Comparison of ENCODE assay signal across 19 cellular contexts in the genomic region with DNA sequence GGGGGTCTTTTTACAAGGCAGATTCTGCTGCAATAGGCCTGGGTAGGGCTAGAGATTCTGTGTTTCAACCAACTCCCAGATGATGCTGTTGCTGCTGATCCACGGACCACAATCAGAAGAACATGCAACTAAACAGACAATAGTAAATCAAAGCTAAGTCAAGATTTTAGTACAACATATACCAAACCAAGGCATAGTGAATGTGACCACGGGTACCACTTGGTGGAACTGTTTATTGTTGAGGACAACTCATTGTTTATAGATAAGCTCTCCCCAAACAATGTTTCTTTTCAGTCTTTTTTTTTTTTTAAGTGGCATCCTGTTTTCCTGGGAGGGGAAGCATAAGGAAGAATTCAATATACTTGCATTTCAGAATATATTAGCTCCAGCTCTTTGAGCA.
"Had no signal": no experiment of that assay in that cellular context is flagged by ENCODE, and none has a peak within 500 bp of the region (broad histone marks: within the 10 kb centered on the region; RNA-seq: fewer than 3 reads in every experiment).

No MANE protein-coding gene starts in this region.

- H3K79me2 ChIP-seq: hepatocyte had no signal

- H3K36me3 ChIP-seq: breast epithelium, prostate gland, right atrium auricular region, tibial artery had no signal

- H3K4me3 ChIP-seq: breast epithelium, coronary artery, hepatocyte, prostate gland, right atrium auricular region, tibial artery had no signal

- DNase-seq: activated CD4-positive, alpha-beta T cell treated with anti-CD3 and anti-CD28 coated beads for 4 hours; activated CD4-positive, alpha-beta T cell treated with anti-CD3 and anti-CD28 coated beads, Interleukin-2, amount 50 U/mL, for 48 hours; activated CD4-positive, CD25-positive, alpha-beta regulatory T cell; activated CD8-positive, alpha-beta memory T cell treated with anti-CD3 and anti-CD28 coated beads, Interleukin-2, amount 50 U/mL, for 48 hours; activated naive CD4-positive, alpha-beta T cell treated with Interleukin-2 at 50 U/mL for 16 hours; activated naive CD8-positive, alpha-beta T cell treated with anti-CD3 and anti-CD28 coated beads for 36 hours; activated T-cell treated with anti-CD3 and anti-CD28 coated beads, Interleukin-2, amount 50 U/mL, for 48 hours; erythroblast; foreskin fibroblast; kidney glomerular epithelial cell; stimulated activated CD4-positive, alpha-beta T cell treated with anti-CD3 and anti-CD28 coated beads, Interleukin-4, amount 100 ng/mL, for 24 hours; stimulated activated naive CD4-positive, alpha-beta T cell treated with Interleukin-2 at 50 U/mL for 16 hours; T1000; tibial artery had no signal

- H3K4me2 ChIP-seq: hepatocyte had no signal

- H2AFZ ChIP-seq: hepatocyte had no signal

- H3K4me1 ChIP-seq: breast epithelium, prostate gland, tibial artery had no signal

- H3K27ac ChIP-seq: breast epithelium, coronary artery, hepatocyte, prostate gland, right atrium auricular region, tibial artery had no signal

- H3K9me3 ChIP-seq: breast epithelium, prostate gland, right atrium auricular region, tibial artery had no signal

- H3K27me3 ChIP-seq: breast epithelium, hepatocyte, right atrium auricular region had no signal
